In the genomic region with DNA sequence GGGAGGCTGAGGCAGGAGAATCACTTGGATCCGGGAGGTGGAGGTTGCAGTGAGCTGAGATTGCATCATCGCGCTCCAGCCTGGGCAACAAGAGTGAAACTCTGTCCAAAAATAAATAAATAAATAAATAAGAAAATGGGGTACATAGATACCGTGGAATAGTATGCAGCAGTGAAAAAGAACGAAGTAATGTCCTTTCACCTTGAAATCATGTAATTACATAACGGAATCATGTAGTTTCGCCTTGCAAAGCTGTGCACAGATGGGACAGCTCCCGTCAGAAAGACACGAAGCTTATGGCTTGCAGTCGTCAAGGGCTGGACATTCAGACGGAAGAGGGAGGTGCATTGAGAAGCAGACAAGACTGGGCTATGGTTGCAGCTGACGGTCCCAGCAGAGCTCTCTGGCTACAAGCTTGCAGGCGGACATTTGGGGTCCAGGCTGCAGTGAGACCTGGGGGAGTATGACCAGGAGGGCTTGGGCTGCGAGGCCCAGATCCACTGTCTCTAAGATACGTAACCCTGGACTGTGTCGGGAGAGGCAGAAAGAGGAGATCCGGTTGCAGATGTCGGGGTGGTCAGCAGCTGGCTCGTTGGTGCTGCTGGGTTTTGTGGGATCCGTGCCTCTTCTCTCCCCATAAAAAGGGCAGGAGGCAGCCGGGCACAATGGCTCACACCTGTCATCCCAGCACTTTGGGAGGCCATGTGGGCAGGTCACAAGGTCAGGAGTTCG, we compare ENCODE assay signal across 19 cellular contexts. TPM values are rescaled to one million over a fixed set of nuclear protein-coding genes. Genes with fewer than 3 reads are reported as not detected.
"Had no signal": no experiment of that assay in that cellular context is flagged by ENCODE, and none has a peak within 500 bp of the region (broad histone marks: within the 10 kb centered on the region; RNA-seq: fewer than 3 reads in every experiment).

No MANE protein-coding gene starts in this region.

- H3K9me3 Mint-ChIP-seq: activated naive CD8-positive, alpha-beta T cell treated with anti-CD3 and anti-CD28 coated beads for 36 hours had no signal

- DNase-seq: activated CD4-positive, alpha-beta T cell treated with anti-CD3 and anti-CD28 coated beads, Interleukin-2, amount 50 U/mL, for 4 hours; activated naive CD8-positive, alpha-beta T cell treated with anti-CD3 and anti-CD28 coated beads for 36 hours; aorta; endodermal cell; erythroblast; hypothalamus; kidney glomerular epithelial cell; midbrain; naive B cell; posterior cingulate gyrus; right cardiac atrium; SK-N-SH; small intestine; T-helper 1 cell; upper lobe of right lung had no signal

- H3K4me3 Mint-ChIP-seq: activated naive CD8-positive, alpha-beta T cell treated with anti-CD3 and anti-CD28 coated beads for 36 hours; endodermal cell; stimulated activated effector memory CD8-positive, alpha-beta T cell treated with anti-CD3 and anti-CD28 coated beads, Interleukin-12 subunit alpha, Interleukin-12 subunit beta, amount 100 ng/mL, for 72 hours had no signal

- H3K9me3 ChIP-seq: SK-N-SH, upper lobe of right lung had no signal

- H3K4me2 ChIP-seq: SK-N-SH had no signal

- H3K4me1 Mint-ChIP-seq: activated naive CD8-positive, alpha-beta T cell treated with anti-CD3 and anti-CD28 coated beads for 36 hours; endodermal cell had no signal

- H3K27ac ChIP-seq: breast epithelium, upper lobe of right lung, VCaP had no signal

- H3K4me3 ChIP-seq: breast epithelium, upper lobe of right lung had no signal

- H3K36me3 Mint-ChIP-seq: activated naive CD8-positive, alpha-beta T cell treated with anti-CD3 and anti-CD28 coated beads for 36 hours; stimulated activated effector memory CD8-positive, alpha-beta T cell treated with anti-CD3 and anti-CD28 coated beads, Interleukin-12 subunit alpha, Interleukin-12 subunit beta, amount 100 ng/mL, for 72 hours had no signal

- ATAC-seq: right cardiac atrium; stimulated activated effector memory CD8-positive, alpha-beta T cell treated with anti-CD3 and anti-CD28 coated beads, Interleukin-12 subunit alpha, Interleukin-12 subunit beta, amount 100 ng/mL, for 72 hours; upper lobe of right lung had no signal

- H3K36me3 ChIP-seq: breast epithelium, upper lobe of right lung had no signal

- H3K27me3 ChIP-seq: breast epithelium, upper lobe of right lung had no signal

- H3K4me1 ChIP-seq: breast epithelium, upper lobe of right lung had no signal

- H3K9ac ChIP-seq: SK-N-SH had no signal

- H3K27ac Mint-ChIP-seq: activated naive CD8-positive, alpha-beta T cell treated with anti-CD3 and anti-CD28 coated beads for 36 hours; endodermal cell; stimulated activated effector memory CD8-positive, alpha-beta T cell treated with anti-CD3 and anti-CD28 coated beads, Interleukin-12 subunit alpha, Interleukin-12 subunit beta, amount 100 ng/mL, for 72 hours had no signal

- H3K27me3 Mint-ChIP-seq: activated naive CD8-positive, alpha-beta T cell treated with anti-CD3 and anti-CD28 coated beads for 36 hours; naive B cell had no signal

RNA-seq across cellular contexts. Expression of a gene that starts 6.2 kb away (rescaled TPM):
- total RNA-seq: chondrocyte, endodermal cell had no signal
